17 cellular contexts compared by ENCODE assay signal in genomic region chr20:5550738-5551529, GRCh38. TPM values are rescaled to one million over a fixed set of nuclear protein-coding genes. Genes with fewer than 3 reads are reported as not detected.
DNase-seq lines count a peak whose midpoint lies in the region; ATAC-seq and TF ChIP-seq lines count a peak whose summit lies in the region.
"Had no signal": no experiment of that assay in that cellular context is flagged by ENCODE, and none has a peak within 500 bp of the region (broad histone marks: within the 10 kb centered on the region; RNA-seq: fewer than 3 reads in every experiment).

No MANE protein-coding gene starts in this region.

- H3K36me3 ChIP-seq in cardiac muscle cell: peaks cover 11% of the 10 kb centered on the region
- peaks cover 98% of the 10 kb centered on the region for H3K36me3 ChIP-seq in OCI-LY7 (ENCODE audit: insufficient read depth, low read length)

- peaks cover 3% of the 10 kb centered on the region; the same call in 1 of the 2 replicates for H3K79me2 ChIP-seq in OCI-LY7 (ENCODE audit: insufficient read depth, low read depth, low read length)

- no TSS peak for BruUV-seq in OCI-LY7 (replicated peaks; lab: Mats Ljungman, UMichigan)

- no peak for ATAC-seq in Right ventricle myocardium inferior
- no peak for ATAC-seq in effector memory CD8-positive, alpha-beta T cell (replicated peaks)
- no peak for ATAC-seq in stimulated activated naive B cell treated with anti-CD40 and anti-IgM and Interleukin-4, amounts not matched to agents 10 μg/mL and 1 μg/mL and 100 μg/mL, for 72 hours (replicated peaks)

- H3K4me3 ChIP-seq in cardiac muscle cell: no peak overlapping the region
- H3K4me3 ChIP-seq in OCI-LY7 (ENCODE audit: low read depth, low read length, poor library complexity, severe bottlenecking): no peak overlapping the region
- H3K4me3 ChIP-seq: heart right ventricle had no signal

- H3K4me1 Mint-ChIP-seq in effector memory CD8-positive, alpha-beta T cell (ENCODE audit: low read depth in 2 of 2): peaks cover 4 to 18% of the 10 kb centered on the region in 2 donors
- peaks cover 8 to 9% of the 10 kb centered on the region in 2 donors for H3K4me1 Mint-ChIP-seq in stimulated activated naive B cell treated with anti-CD40 and anti-IgM and Interleukin-4, amounts not matched to agents 10 μg/mL and 1 μg/mL and 100 μg/mL, for 72 hours

- H3K4me1 ChIP-seq in cardiac muscle cell (ENCODE audit: low read depth): peaks cover 29% of the 10 kb centered on the region
- no peaks in the 10 kb centered on the region for H3K4me1 ChIP-seq in OCI-LY7 (ENCODE audit: insufficient read depth, low read length, poor library complexity, severe bottlenecking)

- H3K27me3 ChIP-seq in cardiac muscle cell: no peaks in the 10 kb centered on the region
- H3K27me3 ChIP-seq: heart right ventricle had no signal

- no peaks in the 10 kb centered on the region for H3K9me2 ChIP-seq in OCI-LY7 (ENCODE audit: insufficient read depth, low read length)

- H3K4me3 Mint-ChIP-seq in effector memory CD8-positive, alpha-beta T cell: no peak overlapping the region
- H3K4me3 Mint-ChIP-seq in stimulated activated naive B cell treated with anti-CD40 and anti-IgM and Interleukin-4, amounts not matched to agents 10 μg/mL and 1 μg/mL and 100 μg/mL, for 72 hours: no peak overlapping the region
- H3K4me3 Mint-ChIP-seq: activated T-helper 1 cell treated with anti-CD3 and anti-CD28 coated beads, Interleukin-12 subunit alpha, Interleukin-12 subunit beta, Interleukin-2, Interleukin-4 antibody, amounts not matched to agents 30 ng/mL and 10 ng/mL and 1 ng/mL, durations not matched to agents 14 hours and 24 hours and 36 hours; T-helper 1 cell treated with Interleukin-12 subunit alpha and Interleukin-12 subunit beta and Interleukin-4 antibody, amounts not matched to agents 30 μg/mL and 1 μg/mL, for 36 hours had no signal

- H3K27ac ChIP-seq in cardiac muscle cell: peak overlapping the region; percentile 63
- no peak overlapping the region for H3K27ac ChIP-seq in OCI-LY7 (ENCODE audit: low read depth, low read length, poor library complexity, severe bottlenecking)
- H3K27ac ChIP-seq: C4-2B, heart right ventricle had no signal

- intact Hi-C loops in Right ventricle myocardium inferior (cut with DNase I): loop anchor here (10.0 kb wide), 1 partner anchor 384 kb away; no protein-coding TSS in a partner anchor
- intact Hi-C loops in OCI-LY7 (cut with micrococcal nuclease; ENCODE audit: unreplicated experiment): no loop called here

- peak overlapping the region; percentile 49 to 51 for H3K27ac Mint-ChIP-seq in effector memory CD8-positive, alpha-beta T cell
- peak overlapping the region; percentile 65 for H3K27ac Mint-ChIP-seq in stimulated activated naive B cell treated with anti-CD40 and anti-IgM and Interleukin-4, amounts not matched to agents 10 μg/mL and 1 μg/mL and 100 μg/mL, for 72 hours
- H3K27ac Mint-ChIP-seq: activated T-helper 1 cell treated with anti-CD3 and anti-CD28 coated beads, Interleukin-12 subunit alpha, Interleukin-12 subunit beta, Interleukin-2, Interleukin-4 antibody, amounts not matched to agents 30 ng/mL and 10 ng/mL and 1 ng/mL, durations not matched to agents 14 hours and 24 hours and 36 hours; progenitor cell of endocrine pancreas; T-helper 1 cell treated with Interleukin-12 subunit alpha and Interleukin-12 subunit beta and Interleukin-4 antibody, amounts not matched to agents 30 μg/mL and 1 μg/mL, for 36 hours had no signal

- CTCF ChIA-PET in OCI-LY7 (lab: Charles Lee; ENCODE audit: unreplicated experiment): no interaction called here

- peaks cover 75% of the 10 kb centered on the region for H3K36me3 Mint-ChIP-seq in effector memory CD8-positive, alpha-beta T cell (ENCODE audit: insufficient read depth)
- H3K36me3 Mint-ChIP-seq in stimulated activated naive B cell treated with anti-CD40 and anti-IgM and Interleukin-4, amounts not matched to agents 10 μg/mL and 1 μg/mL and 100 μg/mL, for 72 hours: peaks cover 37 to 58% of the 10 kb centered on the region in 2 donors

- no peak overlapping the region for H3K4me2 ChIP-seq in OCI-LY7 (ENCODE audit: low read length)

- peak in 1 of 2 donors; percentile 36 for DNase-seq in cardiac muscle cell (ENCODE audit: low read depth in 1 of 2, low spot score in 1 of 2)
- no peak for DNase-seq in Right ventricle myocardium inferior (ENCODE audit: missing footprints)
- peak; percentile 14 for DNase-seq in OCI-LY7 (ENCODE audit: low spot score)
- DNase-seq in effector memory CD8-positive, alpha-beta T cell: no peak
- DNase-seq in stimulated activated naive B cell treated with anti-CD40 and anti-IgM and Interleukin-4, amounts not matched to agents 10 μg/mL and 1 μg/mL and 100 μg/mL, for 72 hours: no peak
- no peak for DNase-seq in COLO829 (ENCODE audit: low spot score)
- no peak for DNase-seq in D341Med (ENCODE audit: low spot score)
- DNase-seq: activated CD4-positive, alpha-beta T cell treated with anti-CD3 and anti-CD28 coated beads, Interleukin-2, amount 50 U/mL, for 1 hour; HCEC 1CT; heart right ventricle; kidney; NCI-H1105; NCI-H446 treated with DMSO at 0.1 percent for 48 hours had no signal

- H3K9me3 Mint-ChIP-seq in effector memory CD8-positive, alpha-beta T cell: no peaks in the 10 kb centered on the region
- no peaks in the 10 kb centered on the region for H3K9me3 Mint-ChIP-seq in stimulated activated naive B cell treated with anti-CD40 and anti-IgM and Interleukin-4, amounts not matched to agents 10 μg/mL and 1 μg/mL and 100 μg/mL, for 72 hours
- H3K9me3 Mint-ChIP-seq: activated T-helper 1 cell treated with anti-CD3 and anti-CD28 coated beads, Interleukin-12 subunit alpha, Interleukin-12 subunit beta, Interleukin-2, Interleukin-4 antibody, amounts not matched to agents 30 ng/mL and 10 ng/mL and 1 ng/mL, durations not matched to agents 14 hours and 24 hours and 36 hours; T-helper 1 cell treated with Interleukin-12 subunit alpha and Interleukin-12 subunit beta and Interleukin-4 antibody, amounts not matched to agents 30 μg/mL and 1 μg/mL, for 36 hours had no signal

- no peak for TF ChIP-seq CTCF in cardiac muscle cell (IDR thresholded peaks at IDR 0.05; ENCODE audit: low read depth, low read length)
- no peak for TF ChIP-seq CTCF in OCI-LY7 (conservative IDR thresholded peaks at IDR 0.05; ENCODE audit: low read length)

- no peaks in the 10 kb centered on the region for H3K9me3 ChIP-seq in cardiac muscle cell (ENCODE audit: low read depth)
- no peaks in the 10 kb centered on the region for H3K9me3 ChIP-seq in OCI-LY7 (ENCODE audit: low read length)
- H3K9me3 ChIP-seq: heart right ventricle had no signal

- H3K27me3 Mint-ChIP-seq in effector memory CD8-positive, alpha-beta T cell: no peaks in the 10 kb centered on the region
- no peaks in the 10 kb centered on the region for H3K27me3 Mint-ChIP-seq in stimulated activated naive B cell treated with anti-CD40 and anti-IgM and Interleukin-4, amounts not matched to agents 10 μg/mL and 1 μg/mL and 100 μg/mL, for 72 hours
- H3K27me3 Mint-ChIP-seq: progenitor cell of endocrine pancreas had no signal

- H4K20me1 ChIP-seq in OCI-LY7 (ENCODE audit: insufficient read depth, low read length): no peaks in the 10 kb centered on the region

- POLR2A ChIA-PET in OCI-LY7 (lab: Charles Lee): interaction anchor here (0.6 to 2.8 kb wide), 7 partner anchors 9 to 949 kb away, joined by 3 to 7 read pairs (median 3); no protein-coding TSS in a partner anchor

- no peak overlapping the region for H2AFZ ChIP-seq in OCI-LY7 (ENCODE audit: low read length)

RNA-seq across cellular contexts. Expression of gene GPCPD1, which starts 59.9 kb away (rescaled TPM):
- total RNA-seq in cardiac muscle cell (10.4 and 20.2 TPM in 2 replicates), Right ventricle myocardium inferior (21.9 TPM), OCI-LY7 (2022) (90.7 and 101 TPM in 2 replicates)
- polyA plus RNA-seq in cardiac muscle cell: 11.7 and 23.1 TPM in 2 replicates
- 36.6 and 50.8 TPM in 2 replicates for total RNA-seq in OCI-LY7 (2014; rRNA removed; shearing (Covaris generic))
